ENCODE assay signal across 8 cellular contexts in the genomic region with DNA sequence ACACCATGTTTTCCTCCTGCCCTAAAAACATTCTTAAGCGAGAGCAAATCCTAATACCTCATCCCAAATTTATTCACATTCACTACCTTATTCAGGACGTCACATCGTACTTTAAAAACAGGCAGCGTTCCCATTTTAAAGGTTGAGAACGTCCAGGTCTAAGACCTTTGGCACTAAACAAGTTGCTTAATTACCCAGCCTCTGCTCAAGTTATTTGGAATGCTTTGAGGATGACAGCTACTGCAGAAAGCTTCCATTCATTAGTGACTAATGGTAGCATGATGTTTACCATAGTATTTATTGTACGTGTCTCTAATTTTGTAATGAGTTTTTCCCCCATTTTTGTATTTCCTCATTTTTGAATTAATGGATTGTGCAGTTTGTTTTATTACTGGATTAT. TPM values are rescaled to one million over a fixed set of nuclear protein-coding genes. Genes with fewer than 3 reads are reported as not detected.
DNase-seq lines count a peak whose midpoint lies in the region; ATAC-seq and TF ChIP-seq lines count a peak whose summit lies in the region.

No MANE protein-coding gene starts in this region.

- H3K36me3 ChIP-seq in BLaER1 treated with 17β-estradiol and CSF1 and Interleukin-3, amounts not matched to agents 10 nM and 100 nM = peaks cover 15 to 35% (median 30%) of the 10 kb centered on the region in 11 experiments

- peak overlapping the region; percentile 83 to 100 (median 96) for H3K4me3 ChIP-seq in BLaER1 treated with 17β-estradiol and CSF1 and Interleukin-3, amounts not matched to agents 10 nM and 100 nM
- peak overlapping the region; percentile 78 for H3K4me3 ChIP-seq in LNCaP clone FGC (ENCODE audit: low read depth, low read length)

- no peaks in the 10 kb centered on the region for H3K9me3 Mint-ChIP-seq in dendritic cell treated with granulocyte-macrophage colony-stimulating factor and Interleukin-4, amounts not matched to agents 40 ng/mL and 50 ng/mL, for 4 days
- H3K9me3 Mint-ChIP-seq in naive thymus-derived CD8-positive, alpha-beta T cell = no peaks in the 10 kb centered on the region

- intact Hi-C loops in dendritic cell treated with granulocyte-macrophage colony-stimulating factor and Interleukin-4, amounts not matched to agents 40 ng/mL and 50 ng/mL, for 4 days (cut with micrococcal nuclease) = loop anchor here (10.0 kb wide), 3 partner anchors 221 to 1961 kb away; partner anchors contain the start of gene ZNF330

- ATAC-seq in naive thymus-derived CD8-positive, alpha-beta T cell = no peak

- H3K36me3 Mint-ChIP-seq in dendritic cell treated with granulocyte-macrophage colony-stimulating factor and Interleukin-4, amounts not matched to agents 40 ng/mL and 50 ng/mL, for 4 days (ENCODE audit: low read depth) = peaks cover 57% of the 10 kb centered on the region
- peaks cover 12 to 37% (median 12%) of the 10 kb centered on the region in 3 donors for H3K36me3 Mint-ChIP-seq in naive thymus-derived CD8-positive, alpha-beta T cell

- peak overlapping the region; percentile 87 for H3K27ac Mint-ChIP-seq in dendritic cell treated with granulocyte-macrophage colony-stimulating factor and Interleukin-4, amounts not matched to agents 40 ng/mL and 50 ng/mL, for 4 days
- H3K27ac Mint-ChIP-seq in naive thymus-derived CD8-positive, alpha-beta T cell = peak overlapping the region; percentile 93 to 99 (median 96)

- no peaks in the 10 kb centered on the region for H3K27me3 ChIP-seq in BLaER1 treated with 17β-estradiol and CSF1 and Interleukin-3, amounts not matched to agents 10 nM and 100 nM

- peak overlapping the region; percentile 20 to 91 (median 86); a peak in 19 of 22 replicates for H3K27ac ChIP-seq in BLaER1 treated with 17β-estradiol and CSF1 and Interleukin-3, amounts not matched to agents 10 nM and 100 nM

- peaks cover 15 to 50% (median 40%) of the 10 kb centered on the region in 10 experiments for H3K4me1 ChIP-seq in BLaER1 treated with 17β-estradiol and CSF1 and Interleukin-3, amounts not matched to agents 10 nM and 100 nM

- peak overlapping the region; percentile 99 for H3K4me3 Mint-ChIP-seq in dendritic cell treated with granulocyte-macrophage colony-stimulating factor and Interleukin-4, amounts not matched to agents 40 ng/mL and 50 ng/mL, for 4 days
- H3K4me3 Mint-ChIP-seq in naive thymus-derived CD8-positive, alpha-beta T cell = peak overlapping the region; percentile 86 to 96 (median 93)

- POLR2A ChIA-PET in naive thymus-derived CD8-positive, alpha-beta T cell (lab: Charles Lee) = interaction anchor here (1.0 kb wide), 1 partner anchor 328 kb away, joined by 3 read pairs; the partner anchor contains the start of gene SMARCA5

- peak overlapping the region; percentile 89 to 96 (median 91) for H3K9ac ChIP-seq in BLaER1 treated with 17β-estradiol and CSF1 and Interleukin-3, amounts not matched to agents 10 nM and 100 nM

- H3K4me2 ChIP-seq in BLaER1 treated with 17β-estradiol and CSF1 and Interleukin-3, amounts not matched to agents 10 nM and 100 nM = peak overlapping the region; percentile 82 to 98 (median 87)

- DNase-seq in LNCaP clone FGC (ENCODE audit: low read depth) = no peak
- no peak for DNase-seq in naive thymus-derived CD8-positive, alpha-beta T cell
- DNase-seq in NCI-H2196 treated with DMSO at 0.1 percent for 48 hours (lab: John Stamatoyannopoulos, UW; ENCODE audit: unreplicated experiment) = no peak
- no peak for DNase-seq in NCI-H2171 treated with DMSO at 0.1 percent for 48 hours (lab: John Stamatoyannopoulos, UW)
- DNase-seq in ureter (ENCODE audit: low spot score) = no peak
- DNase-seq in T1000 (lab: John Stamatoyannopoulos, UW) = no peak

- H4K20me1 ChIP-seq in BLaER1 treated with 17β-estradiol and CSF1 and Interleukin-3, amounts not matched to agents 10 nM and 100 nM = peaks cover 22 to 63% (median 59%) of the 10 kb centered on the region in 11 experiments; a peak in 20 of 22 replicates

- no peaks in the 10 kb centered on the region for H3K27me3 Mint-ChIP-seq in dendritic cell treated with granulocyte-macrophage colony-stimulating factor and Interleukin-4, amounts not matched to agents 40 ng/mL and 50 ng/mL, for 4 days
- H3K27me3 Mint-ChIP-seq in naive thymus-derived CD8-positive, alpha-beta T cell = no peaks in the 10 kb centered on the region

- no peaks in the 10 kb centered on the region for H3K9me3 ChIP-seq in BLaER1 treated with 17β-estradiol and CSF1 and Interleukin-3, amounts not matched to agents 10 nM and 100 nM (replicated peaks in 1 of 11)

- no peak for TF ChIP-seq CTCF in LNCaP clone FGC (IDR thresholded peaks at IDR 0.05; ENCODE audit: control insufficient read depth, extremely low read depth, insufficient read depth)

- H3K4me1 Mint-ChIP-seq in dendritic cell treated with granulocyte-macrophage colony-stimulating factor and Interleukin-4, amounts not matched to agents 40 ng/mL and 50 ng/mL, for 4 days (ENCODE audit: low read depth) = peaks cover 51% of the 10 kb centered on the region
- peaks cover 24 to 85% (median 69%) of the 10 kb centered on the region in 4 donors for H3K4me1 Mint-ChIP-seq in naive thymus-derived CD8-positive, alpha-beta T cell

RNA-seq across cellular contexts. Expression of gene USP38, which starts 1.5 kb away (rescaled TPM):
- total RNA-seq in naive thymus-derived CD8-positive, alpha-beta T cell = 10 to 100 TPM; 23.4 to 26.8 TPM
- polyA plus RNA-seq in naive thymus-derived CD8-positive, alpha-beta T cell = 10 to 100 TPM; 14.4 to 16.9 (median 16.7) TPM
- total RNA-seq in ureter = 20.5 TPM
